8 cellular contexts compared by ENCODE assay signal in genomic region chr6:4135665-4136353, GRCh38.
DNase-seq lines count a peak whose midpoint lies in the region; ATAC-seq and TF ChIP-seq lines count a peak whose summit lies in the region.

No MANE protein-coding gene starts in this region.

- H3K9me3 ChIP-seq in mucosa of rectum (ENCODE audit: control insufficient read depth in 2 of 2, low read length in 2 of 2) = no peaks in the 10 kb centered on the region

- no peaks in the 10 kb centered on the region for H3K27me3 Mint-ChIP-seq in activated T-cell treated with anti-CD3 and anti-CD28 coated beads, Interleukin-2, amount 50 U/mL, for 24 hours

- H3K36me3 ChIP-seq in mucosa of rectum (ENCODE audit: control insufficient read depth in 2 of 2, insufficient read depth in 2 of 2, low read length in 2 of 2) = peaks cover 0 to 12% of the 10 kb centered on the region in 2 donors

- H3K27ac ChIP-seq in mucosa of rectum (ENCODE audit: low read depth in 2 of 2, low read length in 2 of 2) = peak overlapping the region; percentile 71 to 85

- DNase-seq in DMS114 treated with DMSO at 0.1 percent for 48 hours (lab: John Stamatoyannopoulos, UW; ENCODE audit: unreplicated experiment) (peak; percentile 84), OCI-M2 (lab: John Stamatoyannopoulos, UW; ENCODE audit: unreplicated experiment) (peak; percentile 90), erythroblast (lab: John Stamatoyannopoulos, UW) (peak; percentile 96 to 98)
- peak; percentile 95 for DNase-seq in activated T-cell treated with anti-CD3 and anti-CD28 coated beads, Interleukin-2, amount 50 U/mL, for 24 hours
- peak; percentile 94 for DNase-seq in stimulated activated CD8-positive, alpha-beta memory T cell treated with anti-CD3 and anti-CD28 coated beads, Interleukin-4, amount 100 ng/mL, for 24 hours (ENCODE audit: low read depth)

- H3K4me1 ChIP-seq in mucosa of rectum (ENCODE audit: control insufficient read depth in 2 of 2, insufficient read depth in 2 of 2, low read length in 2 of 2) = peaks cover 7 to 21% of the 10 kb centered on the region in 2 donors

- peak; percentile 60 for ATAC-seq in GM21576 (IDR thresholded peaks at IDR 0.05; ENCODE audit: unreplicated experiment)

- peak overlapping the region; percentile 79 to 87 for H3K9ac ChIP-seq in mucosa of rectum (ENCODE audit: low read depth in 1 of 2, low read length in 2 of 2)

- peak overlapping the region; percentile 72 to 91 for H3K4me3 ChIP-seq in mucosa of rectum (ENCODE audit: low read length in 2 of 2)

- H3K36me3 Mint-ChIP-seq in activated T-cell treated with anti-CD3 and anti-CD28 coated beads, Interleukin-2, amount 50 U/mL, for 24 hours (ENCODE audit: low read depth) = peaks cover 30% of the 10 kb centered on the region

- TF ChIP-seq EP300 in Ishikawa (IDR thresholded peaks at IDR 0.05; ENCODE audit: borderline replicate concordance) = no peak

- H3K4me3 Mint-ChIP-seq in activated T-cell treated with anti-CD3 and anti-CD28 coated beads, Interleukin-2, amount 50 U/mL, for 24 hours = peak overlapping the region; percentile 79

- H3K27ac Mint-ChIP-seq in activated T-cell treated with anti-CD3 and anti-CD28 coated beads, Interleukin-2, amount 50 U/mL, for 24 hours = peak overlapping the region; percentile 85

- no peaks in the 10 kb centered on the region for H3K27me3 ChIP-seq in mucosa of rectum (ENCODE audit: control insufficient read depth in 2 of 2, insufficient read depth in 2 of 2, low read length in 2 of 2)

- peaks cover 58% of the 10 kb centered on the region for H3K4me1 Mint-ChIP-seq in activated T-cell treated with anti-CD3 and anti-CD28 coated beads, Interleukin-2, amount 50 U/mL, for 24 hours (ENCODE audit: low read depth)

- no peak for TF ChIP-seq POLR2A in erythroblast (IDR thresholded peaks at IDR 0.05; ENCODE audit: low read length)

- H3K9me3 Mint-ChIP-seq in activated T-cell treated with anti-CD3 and anti-CD28 coated beads, Interleukin-2, amount 50 U/mL, for 24 hours = no peaks in the 10 kb centered on the region

- TF ChIP-seq RAD21 in Ishikawa (IDR thresholded peaks at IDR 0.05; ENCODE audit: low read depth) = no peak

TF ChIP-seq in Ishikawa, 13 proteins besides CTCF, POLR2A, EP300 and RAD21:
- TF ChIP-seq TCF12 (IDR thresholded peaks at IDR 0.05; ENCODE audit: low read depth) (no peak), USF1 (IDR thresholded peaks at IDR 0.05) (peak; percentile 32; the same call in 1 of the 2 replicates), FOXM1 (IDR thresholded peaks at IDR 0.05; ENCODE audit: borderline replicate concordance, low read depth) (no peak), EGR1 (IDR thresholded peaks at IDR 0.05) (peak; percentile 87), CEBPB (IDR thresholded peaks at IDR 0.05) (no peak), CREB1 (IDR thresholded peaks at IDR 0.05; ENCODE audit: low read depth) (no peak), TAF1 (IDR thresholded peaks at IDR 0.05; ENCODE audit: low read depth) (peak; percentile 79)
- TF ChIP-seq, protein P1, sequence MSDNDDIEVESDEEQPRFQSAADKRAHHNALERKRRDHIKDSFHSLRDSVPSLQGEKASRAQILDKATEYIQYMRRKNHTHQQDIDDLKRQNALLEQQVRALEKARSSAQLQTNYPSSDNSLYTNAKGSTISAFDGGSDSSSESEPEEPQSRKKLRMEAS (IDR thresholded peaks at IDR 0.05) = 0 out of 2 replicates have a peak, but pooled peaks have one; percentile 13

Comparison
In these comparisons a context has a peak if more than half of its experiments do, and no peak if none do; other contexts are left out.
1. Peak in every context shown above with its lines: DNase-seq, ATAC-seq, H3K4me3 ChIP-seq and H3K27ac ChIP-seq.